27 cellular contexts compared by ENCODE assay signal in genomic region chr7:81031996-81032395, GRCh38.
"Had no signal": no experiment of that assay in that cellular context is flagged by ENCODE, and none has a peak within 500 bp of the region (broad histone marks: within the 10 kb centered on the region; RNA-seq: fewer than 3 reads in every experiment).

No MANE protein-coding gene starts in this region.

- H3K27ac Mint-ChIP-seq: mesothelial cell of epicardium; naive thymus-derived CD4-positive, alpha-beta T cell; natural killer cell treated with Interleukin-12 subunit alpha and Interleukin-12 subunit beta and Interleukin-15 and Interleukin-18, amount 100 ng/mL, for 72 hours; progenitor cell of endocrine pancreas; stimulated activated naive B cell treated with anti-CD40 and anti-IgM and Interleukin-4, amounts not matched to agents 10 μg/mL and 1 μg/mL and 100 μg/mL, for 72 hours had no signal

- H3K4me1 Mint-ChIP-seq: naive thymus-derived CD4-positive, alpha-beta T cell; stimulated activated naive B cell treated with anti-CD40 and anti-IgM and Interleukin-4, amounts not matched to agents 10 μg/mL and 1 μg/mL and 100 μg/mL, for 72 hours had no signal

- H3K9me3 ChIP-seq: heart right ventricle, left ventricle myocardium inferior, right atrium auricular region, right lobe of liver, stomach, testis, thyroid gland, transverse colon, upper lobe of left lung, vagina had no signal

- H3K9me3 Mint-ChIP-seq: mesothelial cell of epicardium; stimulated activated naive B cell treated with anti-CD40 and anti-IgM and Interleukin-4, amounts not matched to agents 10 μg/mL and 1 μg/mL and 100 μg/mL, for 72 hours had no signal

- H3K27ac ChIP-seq: heart right ventricle, hepatocyte, left ventricle myocardium inferior, right atrium auricular region, right lobe of liver, stomach, testis, thyroid gland, transverse colon, upper lobe of left lung, vagina had no signal

- H3K27me3 Mint-ChIP-seq: naive thymus-derived CD4-positive, alpha-beta T cell; natural killer cell treated with Interleukin-12 subunit alpha and Interleukin-12 subunit beta and Interleukin-15 and Interleukin-18, amount 100 ng/mL, for 72 hours; progenitor cell of endocrine pancreas; stimulated activated naive B cell treated with anti-CD40 and anti-IgM and Interleukin-4, amounts not matched to agents 10 μg/mL and 1 μg/mL and 100 μg/mL, for 72 hours had no signal

- H3K4me1 ChIP-seq: heart right ventricle, left ventricle myocardium inferior, right atrium auricular region, right lobe of liver, stomach, testis, upper lobe of left lung had no signal

- H3K27me3 ChIP-seq: heart right ventricle, hepatocyte, right atrium auricular region, right lobe of liver, stomach, testis, thyroid gland, transverse colon, upper lobe of left lung, vagina had no signal

- H3K36me3 ChIP-seq: heart right ventricle, left ventricle myocardium inferior, right atrium auricular region, right lobe of liver, stomach, thyroid gland, transverse colon, upper lobe of left lung, vagina had no signal

- DNase-seq: heart right ventricle; islet precursor cell; kidney glomerular epithelial cell; left ventricle myocardium inferior; mesendoderm; naive thymus-derived CD4-positive, alpha-beta T cell; nucleus accumbens; right lobe of liver; stimulated activated CD4-positive, alpha-beta T cell treated with anti-CD3 and anti-CD28 coated beads, Interleukin-12 subunit alpha, Interleukin-12 subunit beta, amount 100 ng/mL, for 4 hours; stimulated activated CD4-positive, alpha-beta T cell treated with anti-CD3 and anti-CD28 coated beads, Interleukin-15, amount 100 ng/mL, for 24 hours; stimulated activated CD4-positive, alpha-beta T cell treated with anti-CD3 and anti-CD28 coated beads, Interleukin-2, amount 100 ng/mL, for 24 hours; stimulated activated CD4-positive, alpha-beta T cell treated with anti-CD3 and anti-CD28 coated beads, Interleukin-4, amount 100 ng/mL, for 1 hour; stimulated activated naive B cell treated with anti-CD40 and anti-IgM and Interleukin-4, amounts not matched to agents 10 μg/mL and 1 μg/mL and 100 μg/mL, for 72 hours; stimulated activated naive CD8-positive, alpha-beta T cell treated with anti-CD3 and anti-CD28 coated beads, Interleukin-15, Interleukin-2, amounts not matched to agents 100 U/mL and 50 U/mL, for 24 hours; stomach; testis; thyroid gland; transverse colon; upper lobe of left lung had no signal

- H3K4me3 ChIP-seq: heart right ventricle, hepatocyte, left ventricle myocardium inferior, lung, right atrium auricular region, right lobe of liver, stomach, testis, thyroid gland, transverse colon, upper lobe of left lung, vagina had no signal

- H3K4me3 Mint-ChIP-seq: mesothelial cell of epicardium; naive thymus-derived CD4-positive, alpha-beta T cell; natural killer cell treated with Interleukin-12 subunit alpha and Interleukin-12 subunit beta and Interleukin-15 and Interleukin-18, amount 100 ng/mL, for 72 hours; neural crest cell; stimulated activated naive B cell treated with anti-CD40 and anti-IgM and Interleukin-4, amounts not matched to agents 10 μg/mL and 1 μg/mL and 100 μg/mL, for 72 hours had no signal

- H3K36me3 Mint-ChIP-seq: mesothelial cell of epicardium; naive thymus-derived CD4-positive, alpha-beta T cell; stimulated activated naive B cell treated with anti-CD40 and anti-IgM and Interleukin-4, amounts not matched to agents 10 μg/mL and 1 μg/mL and 100 μg/mL, for 72 hours had no signal

- ATAC-seq: heart right ventricle; naive thymus-derived CD4-positive, alpha-beta T cell; natural killer cell treated with Interleukin-12 subunit alpha and Interleukin-12 subunit beta and Interleukin-15 and Interleukin-18, amount 100 ng/mL, for 72 hours; right lobe of liver; stimulated activated naive B cell treated with anti-CD40 and anti-IgM and Interleukin-4, amounts not matched to agents 10 μg/mL and 1 μg/mL and 100 μg/mL, for 72 hours; stimulated activated naive CD8-positive, alpha-beta T cell treated with anti-CD3 and anti-CD28 coated beads, Interleukin-15, Interleukin-2, amounts not matched to agents 100 U/mL and 50 U/mL, for 24 hours had no signal
